In the genomic region with DNA sequence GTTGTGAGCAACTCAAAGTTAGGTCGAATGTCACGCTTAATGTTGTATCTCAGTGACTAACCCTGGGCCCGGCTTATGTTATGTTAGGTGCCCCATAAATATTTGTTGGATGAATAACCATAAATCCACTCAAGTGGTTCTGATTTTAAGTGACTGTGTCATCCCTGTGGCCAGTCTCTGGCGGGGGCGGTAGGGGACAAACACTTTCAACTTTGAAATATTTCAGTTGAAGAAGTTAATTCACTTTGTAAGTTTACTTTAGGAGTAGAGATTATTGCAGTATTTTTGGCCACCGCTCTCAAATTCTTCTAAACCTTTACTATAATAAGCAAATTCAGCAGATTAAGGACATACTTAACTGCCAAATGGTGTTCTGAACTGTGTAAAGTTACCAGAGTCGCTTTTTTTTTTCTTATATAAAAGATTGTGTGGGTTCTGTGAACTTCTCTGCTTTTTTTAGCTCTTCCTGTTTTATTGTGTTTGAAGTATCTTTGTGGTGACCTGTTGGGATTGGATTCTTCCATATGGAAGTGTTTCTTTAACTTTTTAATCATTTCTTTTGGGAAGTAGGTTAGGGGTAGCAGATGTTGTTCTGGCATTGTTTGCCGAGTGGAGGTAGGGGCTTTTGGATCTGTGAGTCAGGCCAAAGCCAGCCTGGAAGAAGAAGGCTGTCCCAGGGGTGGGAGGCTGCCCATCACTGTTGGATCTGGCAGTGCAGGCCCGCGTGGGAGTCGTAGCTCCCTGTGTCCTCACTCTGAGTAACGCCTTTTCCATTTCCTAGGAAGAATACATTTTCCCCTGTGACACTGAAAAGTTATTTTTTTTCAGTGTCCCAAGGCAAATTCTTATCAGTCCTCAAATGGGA, we compare ENCODE assay signal across 1 cellular context.
TF ChIP-seq lines count a peak whose summit lies in the region.

No MANE protein-coding gene starts in this region.

TF ChIP-seq in SK-N-SH, 30 proteins besides CTCF, POLR2A, EP300 and RAD21 (continued from another document):
- TF ChIP-seq USF1 (IDR thresholded peaks at IDR 0.05; ENCODE audit: borderline replicate concordance, low read depth) (no peak), SIN3A (IDR thresholded peaks at IDR 0.05; ENCODE audit: borderline replicate concordance, low read depth, low read length) (peak; percentile 80; the same call in 1 of the 2 replicates), RFX5 (IDR thresholded peaks at IDR 0.05; ENCODE audit: low read length) (no peak), NRF1 (IDR thresholded peaks at IDR 0.05; ENCODE audit: low read depth, low read length) (no peak), MEF2A (IDR thresholded peaks at IDR 0.05; ENCODE audit: borderline replicate concordance, low read depth) (peak; percentile 76; the same call in 1 of the 2 replicates), TCF12 (IDR thresholded peaks at IDR 0.05) (peak; percentile 92), ELF1 (IDR thresholded peaks at IDR 0.05) (no peak), RXRA (IDR thresholded peaks at IDR 0.05; ENCODE audit: borderline replicate concordance, low read depth) (peak; percentile 89; the same call in 1 of the 2 replicates), MXI1 (IDR thresholded peaks at IDR 0.05; ENCODE audit: low read depth, low read length) (no peak), FOXM1 (IDR thresholded peaks at IDR 0.05; ENCODE audit: low read depth) (peak; percentile 87), GABPA (IDR thresholded peaks at IDR 0.05; ENCODE audit: low read depth) (0 out of 2 replicates have a peak, but pooled peaks have one; percentile 8), POLR2AphosphoS5 (IDR thresholded peaks at IDR 0.05; ENCODE audit: low read depth, low read length) (no peak; the same call in 1 of the 2 replicates), EZH2phosphoT487 (IDR thresholded peaks at IDR 0.05; ENCODE audit: borderline replicate concordance, low read depth) (no peak)
- TF ChIP-seq, protein P1, sequence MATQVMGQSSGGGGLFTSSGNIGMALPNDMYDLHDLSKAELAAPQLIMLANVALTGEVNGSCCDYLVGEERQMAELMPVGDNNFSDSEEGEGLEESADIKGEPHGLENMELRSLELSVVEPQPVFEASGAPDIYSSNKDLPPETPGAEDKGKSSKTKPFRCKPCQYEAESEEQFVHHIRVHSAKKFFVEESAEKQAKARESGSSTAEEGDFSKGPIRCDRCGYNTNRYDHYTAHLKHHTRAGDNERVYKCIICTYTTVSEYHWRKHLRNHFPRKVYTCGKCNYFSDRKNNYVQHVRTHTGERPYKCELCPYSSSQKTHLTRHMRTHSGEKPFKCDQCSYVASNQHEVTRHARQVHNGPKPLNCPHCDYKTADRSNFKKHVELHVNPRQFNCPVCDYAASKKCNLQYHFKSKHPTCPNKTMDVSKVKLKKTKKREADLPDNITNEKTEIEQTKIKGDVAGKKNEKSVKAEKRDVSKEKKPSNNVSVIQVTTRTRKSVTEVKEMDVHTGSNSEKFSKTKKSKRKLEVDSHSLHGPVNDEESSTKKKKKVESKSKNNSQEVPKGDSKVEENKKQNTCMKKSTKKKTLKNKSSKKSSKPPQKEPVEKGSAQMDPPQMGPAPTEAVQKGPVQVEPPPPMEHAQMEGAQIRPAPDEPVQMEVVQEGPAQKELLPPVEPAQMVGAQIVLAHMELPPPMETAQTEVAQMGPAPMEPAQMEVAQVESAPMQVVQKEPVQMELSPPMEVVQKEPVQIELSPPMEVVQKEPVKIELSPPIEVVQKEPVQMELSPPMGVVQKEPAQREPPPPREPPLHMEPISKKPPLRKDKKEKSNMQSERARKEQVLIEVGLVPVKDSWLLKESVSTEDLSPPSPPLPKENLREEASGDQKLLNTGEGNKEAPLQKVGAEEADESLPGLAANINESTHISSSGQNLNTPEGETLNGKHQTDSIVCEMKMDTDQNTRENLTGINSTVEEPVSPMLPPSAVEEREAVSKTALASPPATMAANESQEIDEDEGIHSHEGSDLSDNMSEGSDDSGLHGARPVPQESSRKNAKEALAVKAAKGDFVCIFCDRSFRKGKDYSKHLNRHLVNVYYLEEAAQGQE (IDR thresholded peaks at IDR 0.05; ENCODE audit: low read depth, low read length): peak; percentile 74
- TF ChIP-seq, protein P2, sequence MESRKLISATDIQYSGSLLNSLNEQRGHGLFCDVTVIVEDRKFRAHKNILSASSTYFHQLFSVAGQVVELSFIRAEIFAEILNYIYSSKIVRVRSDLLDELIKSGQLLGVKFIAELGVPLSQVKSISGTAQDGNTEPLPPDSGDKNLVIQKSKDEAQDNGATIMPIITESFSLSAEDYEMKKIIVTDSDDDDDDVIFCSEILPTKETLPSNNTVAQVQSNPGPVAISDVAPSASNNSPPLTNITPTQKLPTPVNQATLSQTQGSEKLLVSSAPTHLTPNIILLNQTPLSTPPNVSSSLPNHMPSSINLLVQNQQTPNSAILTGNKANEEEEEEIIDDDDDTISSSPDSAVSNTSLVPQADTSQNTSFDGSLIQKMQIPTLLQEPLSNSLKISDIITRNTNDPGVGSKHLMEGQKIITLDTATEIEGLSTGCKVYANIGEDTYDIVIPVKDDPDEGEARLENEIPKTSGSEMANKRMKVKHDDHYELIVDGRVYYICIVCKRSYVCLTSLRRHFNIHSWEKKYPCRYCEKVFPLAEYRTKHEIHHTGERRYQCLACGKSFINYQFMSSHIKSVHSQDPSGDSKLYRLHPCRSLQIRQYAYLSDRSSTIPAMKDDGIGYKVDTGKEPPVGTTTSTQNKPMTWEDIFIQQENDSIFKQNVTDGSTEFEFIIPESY (IDR thresholded peaks at IDR 0.05; ENCODE audit: borderline replicate concordance, low read depth): peak; percentile 82
- TF ChIP-seq, protein P3, sequence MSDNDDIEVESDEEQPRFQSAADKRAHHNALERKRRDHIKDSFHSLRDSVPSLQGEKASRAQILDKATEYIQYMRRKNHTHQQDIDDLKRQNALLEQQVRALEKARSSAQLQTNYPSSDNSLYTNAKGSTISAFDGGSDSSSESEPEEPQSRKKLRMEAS (IDR thresholded peaks at IDR 0.05; ENCODE audit: low read depth): peak; percentile 43; the same call in 1 of the 2 replicates
TF ChIP-seq in SK-N-SH: peak in this region for 14.
